Comparison of ENCODE assay signal across 29 cellular contexts in the genomic region with DNA sequence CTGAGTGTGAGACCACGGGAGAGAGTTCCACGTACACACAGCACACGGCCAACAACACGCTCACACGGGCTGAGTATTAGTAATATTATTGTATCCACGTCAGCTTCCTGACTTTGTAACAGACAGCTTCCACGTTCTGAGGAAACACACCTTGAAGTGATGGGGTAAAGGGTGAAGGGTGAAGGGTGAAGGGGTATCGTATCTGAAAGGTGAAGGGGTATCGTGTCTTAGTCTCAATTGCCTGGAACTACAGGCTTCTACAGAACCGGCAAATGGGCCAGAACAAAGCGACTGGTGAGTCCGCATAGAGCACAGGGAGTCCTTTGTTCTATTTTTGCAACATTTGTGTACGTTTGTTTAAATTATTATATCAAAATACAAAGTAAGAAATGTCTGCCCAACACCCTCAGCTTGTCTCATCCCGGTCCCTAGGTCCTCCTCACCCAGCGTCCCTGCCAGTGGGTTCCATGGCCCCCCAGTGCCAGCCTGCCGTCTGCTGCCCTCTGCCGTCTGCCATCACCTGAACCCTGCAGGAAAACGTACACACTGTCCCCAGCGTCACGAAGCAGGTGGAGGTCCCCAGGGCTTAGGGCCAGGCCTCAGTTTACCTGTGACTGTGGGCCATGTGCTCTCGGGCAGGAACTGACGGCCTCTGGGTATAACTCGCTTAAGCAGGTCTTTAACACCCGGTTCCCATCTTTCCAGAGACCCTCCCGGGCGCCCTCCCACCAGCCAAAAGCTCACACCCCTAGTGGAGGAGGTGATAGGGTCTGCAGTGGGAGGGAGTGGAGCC. TPM values are rescaled to one million over a fixed set of nuclear protein-coding genes. Genes with fewer than 3 reads are reported as not detected.
DNase-seq lines count a peak whose midpoint lies in the region; ATAC-seq and TF ChIP-seq lines count a peak whose summit lies in the region.
"Had no signal": no experiment of that assay in that cellular context is flagged by ENCODE, and none has a peak within 500 bp of the region (broad histone marks: within the 10 kb centered on the region; RNA-seq: fewer than 3 reads in every experiment).

No MANE protein-coding gene starts in this region.

- no peak overlapping the region for H3K9ac ChIP-seq in BLaER1 treated with 17β-estradiol and CSF1 and Interleukin-3, amounts not matched to agents 10 nM and 100 nM

- CTCF ChIA-PET in HEK293 (lab: Yijun Ruan, JAX): interaction anchor here (1.0 kb wide), 1 partner anchor 396 kb away, joined by 3 read pairs; no protein-coding TSS in a partner anchor
- CTCF ChIA-PET in activated CD8-positive, alpha-beta memory T cell treated with anti-CD3 and anti-CD28 coated beads, Interleukin-2, amount 10 ng/mL, durations not matched to agents 7 days and 5 days (lab: Charles Lee): interaction anchor here (1.0 kb wide), 1 partner anchor 10 kb away, joined by 3 read pairs; no protein-coding TSS in a partner anchor

- peaks cover 10 to 40% (median 26%) of the 10 kb centered on the region in 10 experiments; a peak in 19 of 20 replicates for H3K4me1 ChIP-seq in BLaER1 treated with 17β-estradiol and CSF1 and Interleukin-3, amounts not matched to agents 10 nM and 100 nM
- H3K4me1 ChIP-seq in HEK293 (ENCODE audit: control insufficient read depth, insufficient read depth, low read length): 0 out of 2 replicates have a peak, but pooled peaks cover 3% of the 10 kb centered on the region

- H3K27ac Mint-ChIP-seq in activated CD8-positive, alpha-beta memory T cell treated with anti-CD3 and anti-CD28 coated beads, Interleukin-2, amount 10 ng/mL, durations not matched to agents 7 days and 5 days: no peak overlapping the region
- H3K27ac Mint-ChIP-seq: activated naive CD8-positive, alpha-beta T cell treated with anti-CD3 and anti-CD28 coated beads for 36 hours; activated T-helper 17 cell treated with anti-CD3 and anti-CD28 coated beads, Interleukin-2, amount 50 U/mL, for 72 hours; CD8-positive, alpha-beta T cell; IgD-negative memory B cell; progenitor cell of endocrine pancreas; T-helper 2 cell treated with Interferon-gamma antibody and Interleukin-4, amounts not matched to agents 5 μg/mL and 100 μg/mL, for 36 hours had no signal

- H3K27ac ChIP-seq in 22Rv1: no peak overlapping the region
- H3K27ac ChIP-seq in BLaER1 treated with 17β-estradiol and CSF1 and Interleukin-3, amounts not matched to agents 10 nM and 100 nM: no peak overlapping the region
- no peak overlapping the region for H3K27ac ChIP-seq in HEK293 (ENCODE audit: extremely low read depth, low read depth, low read length)
- H3K27ac ChIP-seq: ascending aorta, transverse colon, WERI-Rb-1 had no signal

- TF ChIP-seq CTCF in 22Rv1 (IDR thresholded peaks at IDR 0.05) (peak; percentile 25), HEK293 (tag by site-specific recombination; IDR thresholded peaks at IDR 0.05) (no peak)

- no peak for ATAC-seq in activated CD8-positive, alpha-beta memory T cell treated with anti-CD3 and anti-CD28 coated beads, Interleukin-2, amount 10 ng/mL, durations not matched to agents 7 days and 5 days
- ATAC-seq: activated T-helper 17 cell treated with anti-CD3 and anti-CD28 coated beads, Interleukin-2, amount 50 U/mL, for 72 hours; CD8-positive, alpha-beta T cell; HCT116; SK-N-SH treated with all-trans-retinoic acid at 6 μM for 48 hours had no signal

- H3K27me3 ChIP-seq in BLaER1 treated with 17β-estradiol and CSF1 and Interleukin-3, amounts not matched to agents 10 nM and 100 nM: peaks cover 1 to 79% (median 9%) of the 10 kb centered on the region in 11 experiments
- H3K27me3 ChIP-seq: ascending aorta had no signal

- H3K4me3 ChIP-seq in BLaER1 treated with 17β-estradiol and CSF1 and Interleukin-3, amounts not matched to agents 10 nM and 100 nM: no peak overlapping the region
- no peak overlapping the region for H3K4me3 ChIP-seq in HEK293 (ENCODE audit: low read depth, low read length)
- H3K4me3 ChIP-seq: ascending aorta, transverse colon had no signal

- POLR2A ChIA-PET in HEK293 (lab: Yijun Ruan, JAX): no interaction called here

- peaks cover 0 to 14% (median 2%) of the 10 kb centered on the region in 11 experiments; a peak in 10 of 22 replicates for H4K20me1 ChIP-seq in BLaER1 treated with 17β-estradiol and CSF1 and Interleukin-3, amounts not matched to agents 10 nM and 100 nM

- no peaks in the 10 kb centered on the region for H3K9me3 Mint-ChIP-seq in activated CD8-positive, alpha-beta memory T cell treated with anti-CD3 and anti-CD28 coated beads, Interleukin-2, amount 10 ng/mL, durations not matched to agents 7 days and 5 days (ENCODE audit: low read depth)
- H3K9me3 Mint-ChIP-seq: activated naive CD8-positive, alpha-beta T cell treated with anti-CD3 and anti-CD28 coated beads for 36 hours; activated T-helper 17 cell treated with anti-CD3 and anti-CD28 coated beads, Interleukin-2, amount 50 U/mL, for 72 hours; CD8-positive, alpha-beta T cell; IgD-negative memory B cell; T-helper 2 cell treated with Interferon-gamma antibody and Interleukin-4, amounts not matched to agents 5 μg/mL and 100 μg/mL, for 36 hours had no signal

- H3K36me3 ChIP-seq in BLaER1 treated with 17β-estradiol and CSF1 and Interleukin-3, amounts not matched to agents 10 nM and 100 nM: no peaks in the 10 kb centered on the region
- no peaks in the 10 kb centered on the region for H3K36me3 ChIP-seq in HEK293 (ENCODE audit: control insufficient read depth in 2 of 2, insufficient read depth in 1 of 2, low read length in 2 of 2)
- H3K36me3 ChIP-seq: ascending aorta, transverse colon, WERI-Rb-1 had no signal

- H3K36me3 Mint-ChIP-seq in activated CD8-positive, alpha-beta memory T cell treated with anti-CD3 and anti-CD28 coated beads, Interleukin-2, amount 10 ng/mL, durations not matched to agents 7 days and 5 days: no peaks in the 10 kb centered on the region
- H3K36me3 Mint-ChIP-seq: activated naive CD8-positive, alpha-beta T cell treated with anti-CD3 and anti-CD28 coated beads for 36 hours; CD8-positive, alpha-beta T cell; IgD-negative memory B cell had no signal

- H3K27me3 Mint-ChIP-seq in activated CD8-positive, alpha-beta memory T cell treated with anti-CD3 and anti-CD28 coated beads, Interleukin-2, amount 10 ng/mL, durations not matched to agents 7 days and 5 days: peaks cover 59% of the 10 kb centered on the region

- no peaks in the 10 kb centered on the region for H3K9me3 ChIP-seq in BLaER1 treated with 17β-estradiol and CSF1 and Interleukin-3, amounts not matched to agents 10 nM and 100 nM (replicated peaks in 1 of 11)
- H3K9me3 ChIP-seq in HEK293 (ENCODE audit: control insufficient read depth, insufficient read depth, low read depth, low read length): no peaks in the 10 kb centered on the region
- H3K9me3 ChIP-seq: ascending aorta, transverse colon had no signal

- no peaks in the 10 kb centered on the region for H3K4me1 Mint-ChIP-seq in activated CD8-positive, alpha-beta memory T cell treated with anti-CD3 and anti-CD28 coated beads, Interleukin-2, amount 10 ng/mL, durations not matched to agents 7 days and 5 days
- H3K4me1 Mint-ChIP-seq: activated T-helper 17 cell treated with anti-CD3 and anti-CD28 coated beads, Interleukin-2, amount 50 U/mL, for 72 hours had no signal

- H3K4me3 Mint-ChIP-seq in activated CD8-positive, alpha-beta memory T cell treated with anti-CD3 and anti-CD28 coated beads, Interleukin-2, amount 10 ng/mL, durations not matched to agents 7 days and 5 days: no peak overlapping the region
- H3K4me3 Mint-ChIP-seq: activated naive CD8-positive, alpha-beta T cell treated with anti-CD3 and anti-CD28 coated beads for 36 hours; activated T-helper 17 cell treated with anti-CD3 and anti-CD28 coated beads, Interleukin-2, amount 50 U/mL, for 72 hours; CD8-positive, alpha-beta T cell; T-helper 2 cell treated with Interferon-gamma antibody and Interleukin-4, amounts not matched to agents 5 μg/mL and 100 μg/mL, for 36 hours had no signal

- peak; percentile 29 for DNase-seq in SHP77 treated with DMSO at 0.1 percent for 48 hours (lab: John Stamatoyannopoulos, UW)
- no peak for DNase-seq in mesenteric fat pad (ENCODE audit: low spot score)
- no peak for DNase-seq in DMS153 treated with DMSO at 0.1 percent for 48 hours (lab: John Stamatoyannopoulos, UW; ENCODE audit: unreplicated experiment)
- DNase-seq in activated CD8-positive, alpha-beta memory T cell treated with anti-CD3 and anti-CD28 coated beads, Interleukin-2, amount 10 ng/mL, durations not matched to agents 7 days and 5 days: no peak
- DNase-seq: activated CD8-positive, alpha-beta memory T cell treated with anti-CD3 and anti-CD28 coated beads, Interleukin-2, amount 50 U/mL, for 48 hours; activated naive CD8-positive, alpha-beta T cell treated with anti-CD3 and anti-CD28 coated beads for 36 hours; central memory CD4-positive, alpha-beta T cell; dermis blood vessel endothelial cell; DMS79; NCI-H1105 treated with DMSO at 0.1 percent for 48 hours; NCI-H2081; stimulated activated CD8-positive, alpha-beta memory T cell treated with anti-CD3 and anti-CD28 coated beads, Interleukin-4, amount 100 ng/mL, for 48 hours; transverse colon; WERI-Rb-1 had no signal

- H3K4me2 ChIP-seq in BLaER1 treated with 17β-estradiol and CSF1 and Interleukin-3, amounts not matched to agents 10 nM and 100 nM: peak overlapping the region in 6 of 11 experiments; percentile 3 to 42 (median 8); a peak in 5 of 22 replicates

TF ChIP-seq in HEK293, 187 proteins besides CTCF, POLR2A, EP300 and RAD21:
- 0 out of 2 replicates have a peak, but pooled peaks have one; percentile 27 for TF ChIP-seq GLIS2 (tag by site-specific recombination; IDR thresholded peaks at IDR 0.05)
- TF ChIP-seq ZNF10 (tag by site-specific recombination; IDR thresholded peaks at IDR 0.05): no peak

RNA-seq across cellular contexts. Expression of a gene that starts 4.4 kb away (rescaled TPM):
- 50.8 TPM for total RNA-seq in mesenteric fat pad
- total RNA-seq in activated CD8-positive, alpha-beta memory T cell treated with anti-CD3 and anti-CD28 coated beads, Interleukin-2, amount 10 ng/mL, durations not matched to agents 7 days and 5 days: 100 to 1,000 TPM; 139 to 285 TPM

RNA-seq across cellular contexts. Expression of a gene that starts 24.5 kb away (rescaled TPM):
- 0.13 TPM for total RNA-seq in mesenteric fat pad
- under 1 TPM; 0.14 to 0.35 TPM for total RNA-seq in activated CD8-positive, alpha-beta memory T cell treated with anti-CD3 and anti-CD28 coated beads, Interleukin-2, amount 10 ng/mL, durations not matched to agents 7 days and 5 days
- total RNA-seq: ascending aorta, M059J, transverse colon had no signal

RNA-seq across cellular contexts. Expression of a gene that starts 30.9 kb away (rescaled TPM):
- total RNA-seq in mesenteric fat pad: not detected
- total RNA-seq in activated CD8-positive, alpha-beta memory T cell treated with anti-CD3 and anti-CD28 coated beads, Interleukin-2, amount 10 ng/mL, durations not matched to agents 7 days and 5 days: not detected
- total RNA-seq: activated naive CD8-positive, alpha-beta T cell treated with anti-CD3 and anti-CD28 coated beads for 36 hours; activated T-helper 17 cell treated with anti-CD3 and anti-CD28 coated beads, Interleukin-2, amount 50 U/mL, for 72 hours; ascending aorta; CD8-positive, alpha-beta T cell; dermis blood vessel endothelial cell; fibroblast of lung; lung microvascular endothelial cell; M059J; progenitor cell of endocrine pancreas; RPMI7951 had no signal

RNA-seq across cellular contexts. Expression of a gene that starts 41.2 kb away (rescaled TPM):
- total RNA-seq in mesenteric fat pad: 0.10 TPM
- total RNA-seq in activated CD8-positive, alpha-beta memory T cell treated with anti-CD3 and anti-CD28 coated beads, Interleukin-2, amount 10 ng/mL, durations not matched to agents 7 days and 5 days: under 1 TPM; 0.21 to 0.53 TPM
- total RNA-seq: ascending aorta, lung microvascular endothelial cell, M059J had no signal

RNA-seq across cellular contexts. Expression of a gene that starts 48.5 kb away (rescaled TPM):
- total RNA-seq in mesenteric fat pad: 10.0 TPM
- total RNA-seq in activated CD8-positive, alpha-beta memory T cell treated with anti-CD3 and anti-CD28 coated beads, Interleukin-2, amount 10 ng/mL, durations not matched to agents 7 days and 5 days: 10 to 100 TPM; 16.3 to 19.3 TPM
